Comparison of ENCODE assay signal across 8 cellular contexts in genomic region chr9:137085918-137086530, GRCh38. TPM values are rescaled to one million over a fixed set of nuclear protein-coding genes. Genes with fewer than 3 reads are reported as not detected.
DNase-seq lines count a peak whose midpoint lies in the region; ATAC-seq, FAIRE-seq and TF ChIP-seq lines count a peak whose summit lies in the region.

No MANE protein-coding gene starts in this region.

- peak overlapping the region; percentile 95 for H3K9ac ChIP-seq in SK-N-MC (ENCODE audit: insufficient read length)
- H3K9ac ChIP-seq in HepG2 (ENCODE audit: insufficient read depth, low read depth, low read length) = peak overlapping the region; percentile 87

- TF ChIP-seq CTCF in GM12864 (IDR thresholded peaks at IDR 0.05; ENCODE audit: low read depth, low read length, missing control alignments) (no peak), HepG2 (CRISPR knock-in tag; IDR thresholded peaks at IDR 0.05) (no peak), stomach (IDR thresholded peaks at IDR 0.05) (no peak)

- POLR2A ChIA-PET in HepG2 (lab: Yijun Ruan, JAX) = interaction anchor here (0.7 to 6.4 kb wide), 27 partner anchors 10 to 358 kb away, joined by 3 to 105 read pairs (median 7); partner anchors contain the start of genes ENTPD2, NPDC1, RNF208 and SAPCD2

- H3K36me3 ChIP-seq in SK-N-MC (ENCODE audit: insufficient read depth, low read length) (peaks cover 9% of the 10 kb centered on the region), HepG2 (replicated peaks in 1 of 2; ENCODE audit: control insufficient read depth in 1 of 2, insufficient read depth in 2 of 2, low read length in 2 of 2) (peaks cover 4 to 13% of the 10 kb centered on the region in 2 experiments; a peak in 4 of 5 replicates), stomach (peaks cover 5 to 47% (median 43%) of the 10 kb centered on the region in 4 donors)

- H3K4me1 ChIP-seq in HepG2 (ENCODE audit: insufficient read depth, low read length) (peaks cover 59% of the 10 kb centered on the region), stomach (peaks cover 17 to 61% (median 39%) of the 10 kb centered on the region in 4 donors)

- peak overlapping the region; percentile 98 for H3K4me2 ChIP-seq in HepG2 (ENCODE audit: low read depth, low read length)

- H3K79me2 ChIP-seq in HepG2 (ENCODE audit: insufficient read depth, low read length) = peaks cover 6% of the 10 kb centered on the region

- intact Hi-C loops in HepG2 (cut with micrococcal nuclease; ENCODE audit: unreplicated experiment) = no loop called here
- intact Hi-C loops in stomach (cut with DNase I; ENCODE audit: low total_unique reads) = no loop called here

- no peak for FAIRE-seq in HepG2 (lab: Jason Lieb, UNC)

- TF ChIP-seq RAD21 in HepG2 (CRISPR knock-in tag; IDR thresholded peaks at IDR 0.05) = no peak; the same call in 1 of the 2 replicates

- no peaks in the 10 kb centered on the region; a peak in 1 of 5 replicates for H3K27me3 ChIP-seq in HepG2 (ENCODE audit: control insufficient read depth in 1 of 2, insufficient read depth in 2 of 2, low read length in 2 of 2)
- no peaks in the 10 kb centered on the region for H3K27me3 ChIP-seq in stomach

- in situ Hi-C loops in HepG2 (cut with HindIII; ENCODE audit: extremely low pct_ligation_motif_present, low pct_unique_long_range_greater_than_20kb) = no loop called here

- TF ChIP-seq EP300 in HepG2 (IDR thresholded peaks at IDR 0.05; ENCODE audit: low read depth in 2 of 2, low read length in 2 of 2) (no peak), HepG2 (CRISPR knock-in tag; IDR thresholded peaks at IDR 0.05; ENCODE audit: borderline replicate concordance) (no peak), stomach (IDR thresholded peaks at IDR 0.05) (no peak)

- H3K27ac ChIP-seq in SK-N-MC (peak overlapping the region; percentile 85), HepG2 (ENCODE audit: extremely low read length, insufficient read depth, low read length) (peak overlapping the region; percentile 83), stomach (peak overlapping the region; percentile 94 to 97 (median 96))

- ATAC-seq in HG02970 (IDR thresholded peaks at IDR 0.05; ENCODE audit: low FRiP score, unreplicated experiment) (peak; percentile 18), HepG2 (peak; percentile 51)

- H2AFZ ChIP-seq in HepG2 (ENCODE audit: low read length) = no peak overlapping the region

- TF ChIP-seq POLR2A in HepG2 (IDR thresholded peaks at IDR 0.05; ENCODE audit: insufficient read depth in 1 of 2, low read depth in 2 of 2, low read length in 2 of 2) (peak in 1 of 2 experiments; percentile 56; a peak in 2 of 4 replicates), stomach (IDR thresholded peaks at IDR 0.05) (no peak)

- WGBS in HepG2 (ENCODE audit: low lambda C conversion rate) = 0% methylated on average over 12 of the region's 58 CpGs
- 0 to 4% (median 1%) methylated on average over 4 to 58 of the region's 58 CpGs for WGBS in stomach, 5 donors

- CTCF ChIA-PET in HepG2 (lab: Yijun Ruan, JAX; ENCODE audit: low intra/inter-chr PET ratio, low total read pairs) = interaction anchor here (1.1 kb wide), 1 partner anchor 18 kb away, joined by 5 read pairs; no protein-coding TSS in a partner anchor

- peak overlapping the region; percentile 87 for H3K4me3 ChIP-seq in GM12864 (ENCODE audit: low read depth, low read length)
- H3K4me3 ChIP-seq in SK-N-MC = peak overlapping the region; percentile 91
- peak overlapping the region; percentile 65 to 81 (median 79) for H3K4me3 ChIP-seq in HepG2 (replicated peaks in 1 of 3; ENCODE audit: insufficient read depth in 1 of 3, low read depth in 2 of 3, low read length in 3 of 3)
- peak overlapping the region; percentile 68 to 79 (median 73) for H3K4me3 ChIP-seq in stomach

- no peak for DNase-seq in GM12864 (ENCODE audit: low read depth)
- no peak for DNase-seq in SK-N-MC (ENCODE audit: low read depth, low spot score)
- DNase-seq in central memory CD4-positive, alpha-beta T cell = peak; percentile 13
- DNase-seq in HepG2 (ENCODE audit: low spot score) = no peak
- DNase-seq in stomach = peak; percentile 44
- DNase-seq in retina = no peak
- DNase-seq in effector CD4-positive, alpha-beta T cell = no peak

- H4K20me1 ChIP-seq in HepG2 (ENCODE audit: insufficient read depth, low read length) = no peaks in the 10 kb centered on the region

- BruUV-seq in HepG2 (replicated peaks; lab: Mats Ljungman, UMichigan) = TSS peak; percentile 85

- no peaks in the 10 kb centered on the region for H3K9me3 ChIP-seq in SK-N-MC (ENCODE audit: low read depth, low read length)
- no peaks in the 10 kb centered on the region for H3K9me3 ChIP-seq in HepG2 (ENCODE audit: low read length)
- no peaks in the 10 kb centered on the region for H3K9me3 ChIP-seq in stomach

RNA-seq across cellular contexts. Expression of gene MAN1B1, which starts 0.8 kb away (rescaled TPM):
- total RNA-seq in HepG2 (2016; rRNA removed; fragmentation: Illumina TruSeq; extraction: Trizol) (19.0 and 48.9 TPM in 2 replicates), stomach (100 to 1,000 TPM in 1 of 5 donors, 10 to 100 TPM in 3, 1 to 10 TPM in 1; 4.7 to 167 (median 44.6) TPM)
- total RNA-seq in HepG2 (2016; cell fraction: cytosol; rRNA removed; fragmentation: Illumina TruSeq; extraction: Trizol; ENCODE audit: low read depth) = 9.3 and 10.3 TPM in 2 replicates
- 17.2 and 48.2 TPM in 2 replicates for total RNA-seq in HepG2 (2016; cell fraction: insoluble cytoplasmic fraction; rRNA removed; fragmentation: Illumina TruSeq; extraction: Trizol)
- total RNA-seq in HepG2 (2016; cell fraction: membrane; rRNA removed; fragmentation: Illumina TruSeq; extraction: Trizol) = 17.0 and 19.9 TPM in 2 replicates
- total RNA-seq in HepG2 (2016; cell fraction: nucleus; rRNA removed; fragmentation: Illumina TruSeq; extraction: Trizol) = 44.7 and 51.0 TPM in 2 replicates
- polyA plus RNA-seq in HepG2 (2011; rRNA removed) (59.5 and 60.6 TPM in 2 replicates), stomach (10 to 100 TPM; 22.8 to 52.6 (median 35.0) TPM)
- 48.6 and 64.5 TPM in 2 replicates for polyA plus RNA-seq in HepG2 (2011; cell fraction: cytosol; rRNA removed)
- 146 and 162 TPM in 2 replicates for polyA plus RNA-seq in HepG2 (2011; cell fraction: nucleus; rRNA removed)
- 30.5 and 38.6 TPM in 2 replicates for polyA plus RNA-seq in HepG2 (2012)
- 6.7 and 6.8 TPM in 2 replicates for polyA plus RNA-seq in HepG2 (2016; cell fraction: cytosol; fragmentation: Illumina TruSeq; extraction: Trizol; ENCODE audit: low read depth)
- polyA plus RNA-seq in HepG2 (2016; cell fraction: insoluble cytoplasmic fraction; fragmentation: Illumina TruSeq; extraction: Trizol; ENCODE audit: low read depth) = 16.2 and 18.3 TPM in 2 replicates
- 11.2 and 12.8 TPM in 2 replicates for polyA plus RNA-seq in HepG2 (2016; cell fraction: membrane; fragmentation: Illumina TruSeq; extraction: Trizol; ENCODE audit: low read depth)
- polyA plus RNA-seq in HepG2 (2016; cell fraction: nucleus; fragmentation: Illumina TruSeq; extraction: Trizol; ENCODE audit: insufficient read depth, low read depth) = 78.7 and 83.1 TPM in 2 replicates
- 71.9 and 74.1 TPM in 2 replicates for polyA minus RNA-seq in HepG2 (2011; rRNA and poly(A)+ RNA removed; ENCODE audit: low replicate concordance)
- 24.7 and 26.8 TPM in 2 replicates for polyA minus RNA-seq in HepG2 (2011; cell fraction: cytosol; rRNA and poly(A)+ RNA removed)
- polyA minus RNA-seq in HepG2 (2011; cell fraction: nucleus; rRNA and poly(A)+ RNA removed) = 40.9 and 45.3 TPM in 2 replicates

RNA-seq across cellular contexts. Expression of gene UAP1L1, which starts 8.7 kb away (rescaled TPM):
- 6.2 and 6.4 TPM in 2 replicates for total RNA-seq in HepG2 (2016; rRNA removed; fragmentation: Illumina TruSeq; extraction: Trizol)
- 1.7 and 1.8 TPM in 2 replicates for total RNA-seq in HepG2 (2016; cell fraction: cytosol; rRNA removed; fragmentation: Illumina TruSeq; extraction: Trizol; ENCODE audit: low read depth)
- 4.5 and 6.7 TPM in 2 replicates for total RNA-seq in HepG2 (2016; cell fraction: insoluble cytoplasmic fraction; rRNA removed; fragmentation: Illumina TruSeq; extraction: Trizol)
- 3.0 and 3.1 TPM in 2 replicates for total RNA-seq in HepG2 (2016; cell fraction: membrane; rRNA removed; fragmentation: Illumina TruSeq; extraction: Trizol)
- 4.9 and 5.4 TPM in 2 replicates for total RNA-seq in HepG2 (2016; cell fraction: nucleus; rRNA removed; fragmentation: Illumina TruSeq; extraction: Trizol)
- 5.4 and 6.0 TPM in 2 replicates for polyA plus RNA-seq in HepG2 (2011; rRNA removed)
- polyA plus RNA-seq in HepG2 (2011; cell fraction: cytosol; rRNA removed) = 3.8 and 4.1 TPM in 2 replicates
- 43.5 and 57.7 TPM in 2 replicates for polyA plus RNA-seq in HepG2 (2011; cell fraction: nucleus; rRNA removed)
- 4.9 and 5.0 TPM in 2 replicates for polyA plus RNA-seq in HepG2 (2012)
- 1.1 and 1.2 TPM in 2 replicates for polyA plus RNA-seq in HepG2 (2016; cell fraction: cytosol; fragmentation: Illumina TruSeq; extraction: Trizol; ENCODE audit: low read depth)
- 6.4 and 8.8 TPM in 2 replicates for polyA plus RNA-seq in HepG2 (2016; cell fraction: insoluble cytoplasmic fraction; fragmentation: Illumina TruSeq; extraction: Trizol; ENCODE audit: low read depth)
- 3.0 and 3.6 TPM in 2 replicates for polyA plus RNA-seq in HepG2 (2016; cell fraction: membrane; fragmentation: Illumina TruSeq; extraction: Trizol; ENCODE audit: low read depth)
- 22.7 and 23.1 TPM in 2 replicates for polyA plus RNA-seq in HepG2 (2016; cell fraction: nucleus; fragmentation: Illumina TruSeq; extraction: Trizol; ENCODE audit: insufficient read depth, low read depth)
- polyA minus RNA-seq in HepG2 (2011; rRNA and poly(A)+ RNA removed; ENCODE audit: low replicate concordance) = 2.2 and 5.1 TPM in 2 replicates
- polyA minus RNA-seq in HepG2 (2011; cell fraction: cytosol; rRNA and poly(A)+ RNA removed) = 3.0 and 3.2 TPM in 2 replicates
- polyA minus RNA-seq in HepG2 (2011; cell fraction: nucleus; rRNA and poly(A)+ RNA removed) = 5.6 and 7.1 TPM in 2 replicates
- 10 to 100 TPM in 3 of 5 donors, 1 to 10 TPM in 2; 4.6 to 95.6 (median 22.8) TPM for total RNA-seq in stomach
- polyA plus RNA-seq in stomach = 1 to 10 TPM; 4.1 to 7.4 (median 6.0) TPM

RNA-seq across cellular contexts. Expression of gene SAPCD2, which starts 15.7 kb away (rescaled TPM):
- 35.9 and 42.8 TPM in 2 replicates for total RNA-seq in HepG2 (2016; rRNA removed; fragmentation: Illumina TruSeq; extraction: Trizol)
- total RNA-seq in HepG2 (2016; cell fraction: cytosol; rRNA removed; fragmentation: Illumina TruSeq; extraction: Trizol; ENCODE audit: low read depth) = 7.0 and 7.1 TPM in 2 replicates
- total RNA-seq in HepG2 (2016; cell fraction: insoluble cytoplasmic fraction; rRNA removed; fragmentation: Illumina TruSeq; extraction: Trizol) = 34.9 and 42.2 TPM in 2 replicates
- total RNA-seq in HepG2 (2016; cell fraction: membrane; rRNA removed; fragmentation: Illumina TruSeq; extraction: Trizol) = 29.9 and 31.6 TPM in 2 replicates
- total RNA-seq in HepG2 (2016; cell fraction: nucleus; rRNA removed; fragmentation: Illumina TruSeq; extraction: Trizol) = 23.7 and 28.1 TPM in 2 replicates
- polyA plus RNA-seq in HepG2 (2011; rRNA removed) = 18.7 and 21.9 TPM in 2 replicates
- 16.4 and 40.1 TPM in 2 replicates for polyA plus RNA-seq in HepG2 (2011; cell fraction: cytosol; rRNA removed)
- 28.3 and 52.1 TPM in 2 replicates for polyA plus RNA-seq in HepG2 (2011; cell fraction: nucleus; rRNA removed)
- 12.0 and 19.0 TPM in 2 replicates for polyA plus RNA-seq in HepG2 (2012)
- polyA plus RNA-seq in HepG2 (2016; cell fraction: cytosol; fragmentation: Illumina TruSeq; extraction: Trizol; ENCODE audit: low read depth) = 6.8 and 7.6 TPM in 2 replicates
- 33.9 and 39.2 TPM in 2 replicates for polyA plus RNA-seq in HepG2 (2016; cell fraction: insoluble cytoplasmic fraction; fragmentation: Illumina TruSeq; extraction: Trizol; ENCODE audit: low read depth)
- polyA plus RNA-seq in HepG2 (2016; cell fraction: membrane; fragmentation: Illumina TruSeq; extraction: Trizol; ENCODE audit: low read depth) = 23.3 and 27.0 TPM in 2 replicates
- 44.9 and 46.9 TPM in 2 replicates for polyA plus RNA-seq in HepG2 (2016; cell fraction: nucleus; fragmentation: Illumina TruSeq; extraction: Trizol; ENCODE audit: insufficient read depth, low read depth)
- 38.7 and 55.4 TPM in 2 replicates for polyA minus RNA-seq in HepG2 (2011; rRNA and poly(A)+ RNA removed; ENCODE audit: low replicate concordance)
- polyA minus RNA-seq in HepG2 (2011; cell fraction: cytosol; rRNA and poly(A)+ RNA removed) = 18.6 and 32.8 TPM in 2 replicates
- 7.3 and 8.6 TPM in 2 replicates for polyA minus RNA-seq in HepG2 (2011; cell fraction: nucleus; rRNA and poly(A)+ RNA removed)
- 10 to 100 TPM in 1 of 5 donors, 1 to 10 TPM in 3, not detected in 1; 2.9 to 84.9 (median 4.4) TPM for total RNA-seq in stomach
- polyA plus RNA-seq in stomach = 1 to 10 TPM; 1.7 to 5.0 (median 3.8) TPM

RNA-seq across cellular contexts. Expression of gene DPP7, which starts 28.5 kb away (rescaled TPM):
- total RNA-seq in HepG2 (2016; rRNA removed; fragmentation: Illumina TruSeq; extraction: Trizol) = 0.66 and 1.2 TPM in 2 replicates
- total RNA-seq in HepG2 (2016; cell fraction: cytosol; rRNA removed; fragmentation: Illumina TruSeq; extraction: Trizol; ENCODE audit: low read depth) = 0.91 and 1.4 TPM in 2 replicates
- total RNA-seq in HepG2 (2016; cell fraction: insoluble cytoplasmic fraction; rRNA removed; fragmentation: Illumina TruSeq; extraction: Trizol) = 0.65 and 0.95 TPM in 2 replicates
- 0.83 TPM in 2 replicates for total RNA-seq in HepG2 (2016; cell fraction: membrane; rRNA removed; fragmentation: Illumina TruSeq; extraction: Trizol)
- 0.97 and 1.4 TPM in 2 replicates for total RNA-seq in HepG2 (2016; cell fraction: nucleus; rRNA removed; fragmentation: Illumina TruSeq; extraction: Trizol)
- 4.5 and 6.5 TPM in 2 replicates for polyA plus RNA-seq in HepG2 (2011; rRNA removed)
- polyA plus RNA-seq in HepG2 (2011; cell fraction: cytosol; rRNA removed) = 1.9 and 3.2 TPM in 2 replicates
- polyA plus RNA-seq in HepG2 (2011; cell fraction: nucleus; rRNA removed) = 28.6 and 38.6 TPM in 2 replicates
- 3.1 and 4.5 TPM in 2 replicates for polyA plus RNA-seq in HepG2 (2012)
- 0.95 and 1.3 TPM in 2 replicates for polyA plus RNA-seq in HepG2 (2016; cell fraction: cytosol; fragmentation: Illumina TruSeq; extraction: Trizol; ENCODE audit: low read depth)
- polyA plus RNA-seq in HepG2 (2016; cell fraction: insoluble cytoplasmic fraction; fragmentation: Illumina TruSeq; extraction: Trizol; ENCODE audit: low read depth) = 0.72 and 1.0 TPM in 2 replicates
- 0.70 and 0.74 TPM in 2 replicates for polyA plus RNA-seq in HepG2 (2016; cell fraction: membrane; fragmentation: Illumina TruSeq; extraction: Trizol; ENCODE audit: low read depth)
- polyA plus RNA-seq in HepG2 (2016; cell fraction: nucleus; fragmentation: Illumina TruSeq; extraction: Trizol; ENCODE audit: insufficient read depth, low read depth) = 4.6 and 5.3 TPM in 2 replicates
- 3.4 and 95.8 TPM in 2 replicates for polyA minus RNA-seq in HepG2 (2011; rRNA and poly(A)+ RNA removed; ENCODE audit: low replicate concordance)
- 1.5 and 1.6 TPM in 2 replicates for polyA minus RNA-seq in HepG2 (2011; cell fraction: cytosol; rRNA and poly(A)+ RNA removed)
- polyA minus RNA-seq in HepG2 (2011; cell fraction: nucleus; rRNA and poly(A)+ RNA removed) = 1.9 and 2.3 TPM in 2 replicates
- 100 to 1,000 TPM in 3 of 5 donors, 10 to 100 TPM in 2; 25.9 to 251 (median 103) TPM for total RNA-seq in stomach
- 100 to 1,000 TPM; 325 to 346 (median 338) TPM for polyA plus RNA-seq in stomach

RNA-seq across cellular contexts. Expression of gene ENTPD2, which starts 32.2 kb away (rescaled TPM):
- total RNA-seq in HepG2 (2016; rRNA removed; fragmentation: Illumina TruSeq; extraction: Trizol) = 0.87 and 0.95 TPM in 2 replicates
- total RNA-seq in HepG2 (2016; cell fraction: cytosol; rRNA removed; fragmentation: Illumina TruSeq; extraction: Trizol; ENCODE audit: low read depth) = 0.61 and 0.88 TPM in 2 replicates
- 0.74 and 0.82 TPM in 2 replicates for total RNA-seq in HepG2 (2016; cell fraction: insoluble cytoplasmic fraction; rRNA removed; fragmentation: Illumina TruSeq; extraction: Trizol)
- 0.69 and 0.71 TPM in 2 replicates for total RNA-seq in HepG2 (2016; cell fraction: membrane; rRNA removed; fragmentation: Illumina TruSeq; extraction: Trizol)
- total RNA-seq in HepG2 (2016; cell fraction: nucleus; rRNA removed; fragmentation: Illumina TruSeq; extraction: Trizol) = 3.4 and 3.6 TPM in 2 replicates
- 3.2 and 4.1 TPM in 2 replicates for polyA plus RNA-seq in HepG2 (2011; rRNA removed)
- polyA plus RNA-seq in HepG2 (2011; cell fraction: cytosol; rRNA removed) = 2.1 and 3.2 TPM in 2 replicates
- 41.8 and 49.4 TPM in 2 replicates for polyA plus RNA-seq in HepG2 (2011; cell fraction: nucleus; rRNA removed)
- polyA plus RNA-seq in HepG2 (2012) = 21.3 and 23.9 TPM in 2 replicates
- polyA plus RNA-seq in HepG2 (2016; cell fraction: cytosol; fragmentation: Illumina TruSeq; extraction: Trizol; ENCODE audit: low read depth) = 1.5 and 1.8 TPM in 2 replicates
- polyA plus RNA-seq in HepG2 (2016; cell fraction: insoluble cytoplasmic fraction; fragmentation: Illumina TruSeq; extraction: Trizol; ENCODE audit: low read depth) = 2.3 and 2.8 TPM in 2 replicates
- 2.2 and 2.6 TPM in 2 replicates for polyA plus RNA-seq in HepG2 (2016; cell fraction: membrane; fragmentation: Illumina TruSeq; extraction: Trizol; ENCODE audit: low read depth)
- 12.9 and 17.3 TPM in 2 replicates for polyA plus RNA-seq in HepG2 (2016; cell fraction: nucleus; fragmentation: Illumina TruSeq; extraction: Trizol; ENCODE audit: insufficient read depth, low read depth)
- 8.8 TPM in 1 of 2 replicates, not detected in the other for polyA minus RNA-seq in HepG2 (2011; rRNA and poly(A)+ RNA removed; ENCODE audit: low replicate concordance)
- polyA minus RNA-seq in HepG2 (2011; cell fraction: cytosol; rRNA and poly(A)+ RNA removed) = 9.0 and 9.2 TPM in 2 replicates
- 5.5 and 6.4 TPM in 2 replicates for polyA minus RNA-seq in HepG2 (2011; cell fraction: nucleus; rRNA and poly(A)+ RNA removed)
- 10 to 100 TPM in 1 of 5 donors, 1 to 10 TPM in 3, not detected in 1; 2.2 to 11.3 (median 6.7) TPM for total RNA-seq in stomach
- 1 to 10 TPM; 2.0 to 4.8 (median 2.9) TPM for polyA plus RNA-seq in stomach

Comparison
In these comparisons a context has a peak if more than half of its experiments do, and no peak if none do; other contexts are left out.
1. DNase-seq: peak in central memory CD4-positive, alpha-beta T cell (single experiment) and stomach (single experiment); none in GM12864 (single experiment), SK-N-MC (single experiment), HepG2 (single experiment), retina (single experiment) and effector CD4-positive, alpha-beta T cell (single experiment).
2. Peak in every context shown above with its lines, with median percentiles within 50 percentile points of each other: H3K4me3 ChIP-seq and H3K27ac ChIP-seq.